In the genomic region with DNA sequence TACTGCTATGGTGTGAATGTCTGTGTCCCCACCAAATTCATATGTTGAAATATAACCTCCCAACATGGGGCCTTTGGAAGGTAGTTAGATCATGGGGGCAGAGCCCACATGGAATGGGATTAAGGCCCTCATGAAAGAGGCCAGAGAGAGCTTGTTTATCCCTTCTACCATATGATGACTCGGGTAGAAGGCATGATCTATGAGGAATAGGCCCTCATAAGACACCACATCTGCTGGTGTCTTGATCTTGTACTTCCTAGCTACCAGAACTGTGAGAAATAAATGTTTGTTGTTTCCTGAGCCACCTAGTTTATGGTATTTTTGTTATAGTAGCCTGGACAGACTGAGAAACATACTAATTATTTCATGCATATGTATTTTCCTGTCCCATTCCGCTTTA, we compare ENCODE assay signal across 1 cellular context.
TF ChIP-seq lines count a peak whose summit lies in the region.

No MANE protein-coding gene starts in this region.

TF ChIP-seq in HepG2, 621 proteins besides CTCF, POLR2A, EP300 and RAD21:
- TF ChIP-seq SMAD9 (CRISPR knock-in tag; IDR thresholded peaks at IDR 0.05) (no peak), KDM4B (CRISPR knock-in tag; IDR thresholded peaks at IDR 0.05) (no peak), FOSL2 (CRISPR knock-in tag; IDR thresholded peaks at IDR 0.05) (0 out of 2 replicates have a peak, but pooled peaks have one; percentile 17), ZNF616 (CRISPR knock-in tag; IDR thresholded peaks at IDR 0.05; ENCODE audit: low read depth) (no peak), ZNF576 (CRISPR knock-in tag; IDR thresholded peaks at IDR 0.05) (no peak), JUNB (CRISPR knock-in tag; IDR thresholded peaks at IDR 0.05; ENCODE audit: borderline replicate concordance) (no peak), ZNF12 (CRISPR knock-in tag; IDR thresholded peaks at IDR 0.05) (peak; percentile 35; the same call in 1 of the 2 replicates), ZNF879 (CRISPR knock-in tag; IDR thresholded peaks at IDR 0.05) (no peak), CENPBD1 (CRISPR knock-in tag; IDR thresholded peaks at IDR 0.05; ENCODE audit: borderline replicate concordance, low read depth) (no peak), ATF7-NPFF (CRISPR knock-in tag; IDR thresholded peaks at IDR 0.05; ENCODE audit: low read depth) (no peak), SMARCE1 (IDR thresholded peaks at IDR 0.05; ENCODE audit: borderline replicate concordance) (no peak)
- TF ChIP-seq, protein P1, sequence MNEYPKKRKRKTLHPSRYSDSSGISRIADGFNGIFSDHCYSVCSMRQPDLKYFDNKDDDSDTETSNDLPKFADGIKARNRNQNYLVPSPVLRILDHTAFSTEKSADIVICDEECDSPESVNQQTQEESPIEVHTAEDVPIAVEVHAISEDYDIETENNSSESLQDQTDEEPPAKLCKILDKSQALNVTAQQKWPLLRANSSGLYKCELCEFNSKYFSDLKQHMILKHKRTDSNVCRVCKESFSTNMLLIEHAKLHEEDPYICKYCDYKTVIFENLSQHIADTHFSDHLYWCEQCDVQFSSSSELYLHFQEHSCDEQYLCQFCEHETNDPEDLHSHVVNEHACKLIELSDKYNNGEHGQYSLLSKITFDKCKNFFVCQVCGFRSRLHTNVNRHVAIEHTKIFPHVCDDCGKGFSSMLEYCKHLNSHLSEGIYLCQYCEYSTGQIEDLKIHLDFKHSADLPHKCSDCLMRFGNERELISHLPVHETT (CRISPR knock-in tag; conservative IDR thresholded peaks at IDR 0.05) = no peak
- TF ChIP-seq, protein P2, sequence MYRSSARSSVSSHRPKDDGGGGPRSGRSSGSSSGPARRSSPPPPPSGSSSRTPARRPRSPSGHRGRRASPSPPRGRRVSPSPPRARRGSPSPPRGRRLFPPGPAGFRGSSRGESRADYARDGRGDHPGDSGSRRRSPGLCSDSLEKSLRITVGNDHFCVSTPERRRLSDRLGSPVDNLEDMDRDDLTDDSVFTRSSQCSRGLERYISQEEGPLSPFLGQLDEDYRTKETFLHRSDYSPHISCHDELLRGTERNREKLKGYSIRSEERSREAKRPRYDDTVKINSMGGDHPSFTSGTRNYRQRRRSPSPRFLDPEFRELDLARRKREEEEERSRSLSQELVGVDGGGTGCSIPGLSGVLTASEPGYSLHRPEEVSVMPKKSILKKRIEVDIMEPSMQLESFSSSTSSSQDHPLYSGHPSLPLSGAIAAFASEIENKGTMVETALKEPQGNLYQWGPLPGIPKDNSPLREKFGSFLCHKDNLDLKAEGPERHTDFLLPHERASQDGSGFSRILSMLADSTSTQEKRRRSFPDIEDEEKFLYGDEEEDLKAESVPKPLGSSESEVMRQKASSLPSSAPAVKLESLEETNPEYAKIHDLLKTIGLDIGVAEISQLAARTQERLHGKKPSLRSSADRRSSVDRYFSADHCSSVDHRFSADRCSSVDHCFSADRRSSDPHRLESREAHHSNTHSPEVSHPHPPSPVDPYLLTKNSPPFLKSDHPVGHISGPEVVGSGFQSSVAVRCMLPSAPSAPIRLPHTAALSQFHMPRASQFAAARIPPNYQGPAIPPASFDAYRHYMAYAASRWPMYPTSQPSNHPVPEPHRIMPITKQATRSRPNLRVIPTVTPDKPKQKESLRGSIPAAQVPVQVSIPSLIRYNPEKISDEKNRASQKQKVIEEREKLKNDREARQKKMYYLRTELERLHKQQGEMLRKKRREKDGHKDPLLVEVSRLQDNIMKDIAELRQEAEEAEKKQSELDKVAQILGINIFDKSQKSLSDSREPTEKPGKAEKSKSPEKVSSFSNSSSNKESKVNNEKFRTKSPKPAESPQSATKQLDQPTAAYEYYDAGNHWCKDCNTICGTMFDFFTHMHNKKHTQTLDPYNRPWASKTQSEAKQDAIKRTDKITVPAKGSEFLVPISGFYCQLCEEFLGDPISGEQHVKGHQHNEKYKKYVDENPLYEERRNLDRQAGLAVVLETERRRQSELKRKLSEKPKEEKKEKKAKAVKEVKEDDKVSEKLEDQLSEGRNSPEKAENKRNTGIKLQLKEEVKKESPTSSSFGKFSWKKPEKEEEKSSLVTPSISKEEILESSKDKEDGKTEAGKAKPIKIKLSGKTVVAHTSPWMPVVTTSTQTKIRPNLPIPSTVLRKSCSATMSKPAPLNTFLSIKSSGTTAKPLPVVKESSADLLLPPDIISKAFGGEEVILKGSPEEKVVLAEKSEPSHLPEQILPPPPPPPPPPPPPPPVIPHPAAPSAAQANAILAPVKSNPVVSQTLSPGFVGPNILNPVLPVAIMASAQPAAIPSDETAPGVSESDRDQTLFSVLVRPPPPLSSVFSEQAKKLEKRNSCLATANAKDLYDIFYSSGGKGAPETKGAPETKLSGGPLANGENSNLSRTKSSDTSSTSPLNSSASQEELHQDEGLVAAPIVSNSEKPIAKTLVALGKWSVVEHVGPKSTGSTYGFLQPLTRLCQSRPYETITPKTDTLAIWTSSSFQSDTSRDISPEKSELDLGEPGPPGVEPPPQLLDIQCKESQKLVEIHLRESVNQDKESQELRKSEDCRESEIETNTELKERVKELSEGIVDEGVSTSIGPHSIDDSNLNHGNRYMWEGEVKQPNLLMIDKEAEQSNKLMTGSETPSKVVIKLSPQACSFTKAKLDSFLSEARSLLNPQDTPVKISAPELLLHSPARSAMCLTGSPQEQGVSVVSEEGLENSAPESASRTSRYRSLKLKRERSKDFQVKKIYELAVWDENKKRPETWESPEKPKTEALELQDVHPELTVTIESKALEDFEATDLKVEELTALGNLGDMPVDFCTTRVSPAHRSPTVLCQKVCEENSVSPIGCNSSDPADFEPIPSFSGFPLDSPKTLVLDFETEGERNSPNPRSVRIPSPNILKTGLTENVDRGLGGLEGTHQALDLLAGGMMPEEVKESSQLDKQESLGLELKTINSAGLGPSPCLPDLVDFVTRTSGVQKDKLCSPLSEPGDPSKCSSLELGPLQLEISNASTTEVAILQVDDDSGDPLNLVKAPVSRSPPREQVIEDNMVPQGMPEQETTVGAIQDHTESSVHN (CRISPR knock-in tag; IDR thresholded peaks at IDR 0.05) = no peak
- TF ChIP-seq, protein P3, sequence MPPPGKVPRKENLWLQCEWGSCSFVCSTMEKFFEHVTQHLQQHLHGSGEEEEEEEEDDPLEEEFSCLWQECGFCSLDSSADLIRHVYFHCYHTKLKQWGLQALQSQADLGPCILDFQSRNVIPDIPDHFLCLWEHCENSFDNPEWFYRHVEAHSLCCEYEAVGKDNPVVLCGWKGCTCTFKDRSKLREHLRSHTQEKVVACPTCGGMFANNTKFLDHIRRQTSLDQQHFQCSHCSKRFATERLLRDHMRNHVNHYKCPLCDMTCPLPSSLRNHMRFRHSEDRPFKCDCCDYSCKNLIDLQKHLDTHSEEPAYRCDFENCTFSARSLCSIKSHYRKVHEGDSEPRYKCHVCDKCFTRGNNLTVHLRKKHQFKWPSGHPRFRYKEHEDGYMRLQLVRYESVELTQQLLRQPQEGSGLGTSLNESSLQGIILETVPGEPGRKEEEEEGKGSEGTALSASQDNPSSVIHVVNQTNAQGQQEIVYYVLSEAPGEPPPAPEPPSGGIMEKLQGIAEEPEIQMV (CRISPR knock-in tag; IDR thresholded peaks at IDR 0.05; ENCODE audit: low read depth) = no peak
- TF ChIP-seq, protein P4, sequence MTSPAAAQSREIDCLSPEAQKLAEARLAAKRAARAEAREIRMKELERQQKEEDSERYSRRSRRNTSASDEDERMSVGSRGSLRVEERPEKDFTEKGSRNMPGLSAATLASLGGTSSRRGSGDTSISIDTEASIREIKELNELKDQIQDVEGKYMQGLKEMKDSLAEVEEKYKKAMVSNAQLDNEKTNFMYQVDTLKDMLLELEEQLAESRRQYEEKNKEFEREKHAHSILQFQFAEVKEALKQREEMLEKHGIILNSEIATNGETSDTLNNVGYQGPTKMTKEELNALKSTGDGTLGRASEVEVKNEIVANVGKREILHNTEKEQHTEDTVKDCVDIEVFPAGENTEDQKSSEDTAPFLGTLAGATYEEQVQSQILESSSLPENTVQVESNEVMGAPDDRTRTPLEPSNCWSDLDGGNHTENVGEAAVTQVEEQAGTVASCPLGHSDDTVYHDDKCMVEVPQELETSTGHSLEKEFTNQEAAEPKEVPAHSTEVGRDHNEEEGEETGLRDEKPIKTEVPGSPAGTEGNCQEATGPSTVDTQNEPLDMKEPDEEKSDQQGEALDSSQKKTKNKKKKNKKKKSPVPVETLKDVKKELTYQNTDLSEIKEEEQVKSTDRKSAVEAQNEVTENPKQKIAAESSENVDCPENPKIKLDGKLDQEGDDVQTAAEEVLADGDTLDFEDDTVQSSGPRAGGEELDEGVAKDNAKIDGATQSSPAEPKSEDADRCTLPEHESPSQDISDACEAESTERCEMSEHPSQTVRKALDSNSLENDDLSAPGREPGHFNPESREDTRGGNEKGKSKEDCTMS (CRISPR knock-in tag; conservative IDR thresholded peaks at IDR 0.05) = no peak
